In genomic region chr1:213958346-213958745, GRCh38 we compare ENCODE assay signal across 1 cellular context.
A peak's percentile ranks its signal among the peaks of the same experiment; 100 is the strongest.
TF ChIP-seq lines count a peak whose summit lies in the region.

No MANE protein-coding gene starts in this region.

TF ChIP-seq in HepG2, 621 proteins besides CTCF, POLR2A, EP300 and RAD21 (continued from another document and continues in another):
- no peak for TF ChIP-seq ZNF607 (CRISPR knock-in tag; IDR thresholded peaks at IDR 0.05; ENCODE audit: borderline replicate concordance)
- TF ChIP-seq SP140L (CRISPR knock-in tag; IDR thresholded peaks at IDR 0.05; ENCODE audit: borderline replicate concordance) = no peak
- no peak for TF ChIP-seq ZNF652 (CRISPR knock-in tag; IDR thresholded peaks at IDR 0.05; ENCODE audit: borderline replicate concordance, low read depth)
- peak; percentile 18; the same call in 1 of the 2 replicates for TF ChIP-seq EHMT2 (IDR thresholded peaks at IDR 0.05; ENCODE audit: borderline replicate concordance, low read depth, low read length)
- TF ChIP-seq ATF2 (CRISPR knock-in tag; IDR thresholded peaks at IDR 0.05) = peak; percentile 44; the same call in 1 of the 2 replicates
- TF ChIP-seq ZNF557 (CRISPR knock-in tag; IDR thresholded peaks at IDR 0.05) = no peak
- no peak for TF ChIP-seq ZNF776 (CRISPR knock-in tag; IDR thresholded peaks at IDR 0.05)
- peak; percentile 38; the same call in 1 of the 2 replicates for TF ChIP-seq FOXJ3 (CRISPR knock-in tag; IDR thresholded peaks at IDR 0.05; ENCODE audit: borderline replicate concordance)
- TF ChIP-seq PAWR (CRISPR knock-in tag; IDR thresholded peaks at IDR 0.05; ENCODE audit: borderline replicate concordance) = no peak
- TF ChIP-seq ZNF747 (CRISPR knock-in tag; IDR thresholded peaks at IDR 0.05; ENCODE audit: borderline replicate concordance) = no peak
- no peak for TF ChIP-seq ZNF615 (CRISPR knock-in tag; IDR thresholded peaks at IDR 0.05; ENCODE audit: borderline replicate concordance)
- TF ChIP-seq ZNF644 (CRISPR knock-in tag; IDR thresholded peaks at IDR 0.05; ENCODE audit: low read depth) = 0 out of 2 replicates have a peak, but pooled peaks have one; percentile 44
- no peak for TF ChIP-seq ZNF678 (CRISPR knock-in tag; IDR thresholded peaks at IDR 0.05)
- peak; percentile 76; the same call in 1 of the 2 replicates for TF ChIP-seq GFI1 (CRISPR knock-in tag; IDR thresholded peaks at IDR 0.05; ENCODE audit: borderline replicate concordance)
- TF ChIP-seq ESRRA (CRISPR knock-in tag; IDR thresholded peaks at IDR 0.05; ENCODE audit: low read depth) = no peak
- no peak for TF ChIP-seq ZNF12 (CRISPR knock-in tag; IDR thresholded peaks at IDR 0.05)
- peak; percentile 68 for TF ChIP-seq BCL6 (CRISPR knock-in tag; IDR thresholded peaks at IDR 0.05)
- TF ChIP-seq BHLHE40 (IDR thresholded peaks at IDR 0.05; ENCODE audit: low read length) = no peak
- no peak for TF ChIP-seq ZFP36 (IDR thresholded peaks at IDR 0.05; ENCODE audit: borderline replicate concordance, low read depth, low read length, partially characterized antibody)
- peak; percentile 89 for TF ChIP-seq NR2F6 (IDR thresholded peaks at IDR 0.05)
- TF ChIP-seq NR2F6 (CRISPR knock-in tag; IDR thresholded peaks at IDR 0.05) = peak; percentile 87
- peak; percentile 75 for TF ChIP-seq TRIM24 (CRISPR knock-in tag; IDR thresholded peaks at IDR 0.05)
- TF ChIP-seq TGIF2 (CRISPR knock-in tag; IDR thresholded peaks at IDR 0.05) = no peak
- no peak for TF ChIP-seq CHD2 (IDR thresholded peaks at IDR 0.05; ENCODE audit: low read depth, low read length)
- no peak for TF ChIP-seq ZNF746 (CRISPR knock-in tag; IDR thresholded peaks at IDR 0.05)
- no peak for TF ChIP-seq HDAC1 (CRISPR knock-in tag; IDR thresholded peaks at IDR 0.05)
- TF ChIP-seq PRDM4 (CRISPR knock-in tag; IDR thresholded peaks at IDR 0.05; ENCODE audit: borderline replicate concordance) = no peak
- peak; percentile 89; the same call in 1 of the 2 replicates for TF ChIP-seq MED13 (CRISPR knock-in tag; IDR thresholded peaks at IDR 0.05)
- no peak for TF ChIP-seq NCOA1 (CRISPR knock-in tag; IDR thresholded peaks at IDR 0.05)
- peak; percentile 51; the same call in 1 of the 2 replicates for TF ChIP-seq ZNF362 (CRISPR knock-in tag; IDR thresholded peaks at IDR 0.05; ENCODE audit: borderline replicate concordance)
- no peak for TF ChIP-seq MXI1 (IDR thresholded peaks at IDR 0.05; ENCODE audit: borderline replicate concordance, low read depth, low read length)
- no peak for TF ChIP-seq SMAD1 (CRISPR knock-in tag; IDR thresholded peaks at IDR 0.05; ENCODE audit: borderline replicate concordance, low read depth)
- TF ChIP-seq ARID2 (CRISPR knock-in tag; IDR thresholded peaks at IDR 0.05; ENCODE audit: borderline replicate concordance) = peak; percentile 22; the same call in 1 of the 2 replicates
- TF ChIP-seq ZNF326 (CRISPR knock-in tag; IDR thresholded peaks at IDR 0.05; ENCODE audit: borderline replicate concordance) = no peak
- peak; percentile 89 for TF ChIP-seq ZBTB34 (CRISPR knock-in tag; IDR thresholded peaks at IDR 0.05)
- no peak for TF ChIP-seq ZNF800 (CRISPR knock-in tag; IDR thresholded peaks at IDR 0.05)
- TF ChIP-seq SKIL (CRISPR knock-in tag; IDR thresholded peaks at IDR 0.05; ENCODE audit: borderline replicate concordance) = no peak
- peak; percentile 56 for TF ChIP-seq TEAD3 (CRISPR knock-in tag; optimal IDR thresholded peaks at IDR 0.05; ENCODE audit: borderline replicate concordance)
- TF ChIP-seq ZNF564 (CRISPR knock-in tag; IDR thresholded peaks at IDR 0.05) = no peak
- no peak for TF ChIP-seq ZBTB10 (CRISPR knock-in tag; IDR thresholded peaks at IDR 0.05; ENCODE audit: borderline replicate concordance)
- no peak for TF ChIP-seq ZBTB8A (CRISPR knock-in tag; IDR thresholded peaks at IDR 0.05; ENCODE audit: borderline replicate concordance, low read depth)
- no peak for TF ChIP-seq HNRNPH1 (optimal IDR thresholded peaks at IDR 0.05; ENCODE audit: low read depth, low read length)
- TF ChIP-seq ARID5B (CRISPR knock-in tag; IDR thresholded peaks at IDR 0.05) = peak; percentile 87
- TF ChIP-seq REPIN1 (CRISPR knock-in tag; IDR thresholded peaks at IDR 0.05; ENCODE audit: borderline replicate concordance, low read depth) = peak; percentile 39; the same call in 1 of the 2 replicates
- no peak for TF ChIP-seq ZFX (CRISPR knock-in tag; IDR thresholded peaks at IDR 0.05; ENCODE audit: low read depth)
- peak; percentile 4; the same call in 1 of the 2 replicates for TF ChIP-seq STAG1 (CRISPR knock-in tag; IDR thresholded peaks at IDR 0.05)
- no peak for TF ChIP-seq ZNF430 (CRISPR knock-in tag; IDR thresholded peaks at IDR 0.05)
